ENCODE assay signal across 10 cellular contexts in the genomic region with DNA sequence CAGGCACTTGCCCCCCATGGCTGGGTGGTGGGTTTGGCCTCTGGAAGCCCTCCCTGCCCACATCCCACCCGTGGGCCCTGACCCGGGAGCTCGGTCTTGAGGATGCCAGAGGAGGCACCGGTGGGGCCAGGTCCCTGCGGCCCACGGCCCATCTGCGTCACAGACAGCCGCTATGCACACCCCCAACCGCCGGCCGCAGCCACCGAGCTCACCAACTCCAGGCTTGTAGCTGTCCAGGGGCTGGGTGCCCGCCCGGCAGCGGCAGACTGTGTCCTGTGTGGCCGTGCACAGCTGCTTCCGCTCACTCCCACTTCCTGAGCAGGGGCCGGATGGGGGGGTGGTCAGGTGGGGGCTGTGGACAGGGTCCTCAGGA. TPM values are rescaled to one million over a fixed set of nuclear protein-coding genes. Genes with fewer than 3 reads are reported as not detected.
DNase-seq lines count a peak whose midpoint lies in the region; ATAC-seq and TF ChIP-seq lines count a peak whose summit lies in the region.
"Had no signal": no experiment of that assay in that cellular context is flagged by ENCODE, and none has a peak within 500 bp of the region (broad histone marks: within the 10 kb centered on the region; RNA-seq: fewer than 3 reads in every experiment).

No MANE protein-coding gene starts in this region.

- H3K27ac ChIP-seq in aorta (ENCODE audit: low read depth in 1 of 2, low read length in 2 of 2), result no peak overlapping the region

- H3K27me3 Mint-ChIP-seq in activated naive CD4-positive, alpha-beta T cell treated with anti-CD3 and anti-CD28 coated beads for 36 hours (ENCODE audit: low read depth), result no peaks in the 10 kb centered on the region
- H3K27me3 Mint-ChIP-seq in endothelial cell (ENCODE audit: unreplicated experiment), result peaks cover 9% of the 10 kb centered on the region

- H3K36me3 ChIP-seq in aorta (ENCODE audit: control insufficient read depth in 1 of 2, insufficient read depth in 2 of 2, low read length in 1 of 2), result peaks cover 0 to 2% of the 10 kb centered on the region in 2 donors

- 68 to 72% methylated on average over 16 to 18 of the region's 18 CpGs for WGBS in aorta, 2 donors

- peaks cover 21% of the 10 kb centered on the region for H3K36me3 Mint-ChIP-seq in activated naive CD4-positive, alpha-beta T cell treated with anti-CD3 and anti-CD28 coated beads for 36 hours (ENCODE audit: low read depth)
- peaks cover 5% of the 10 kb centered on the region for H3K36me3 Mint-ChIP-seq in endothelial cell (ENCODE audit: low read depth, unreplicated experiment)

- no peaks in the 10 kb centered on the region for H3K27me3 ChIP-seq in aorta (ENCODE audit: control insufficient read depth in 1 of 2, insufficient read depth in 2 of 2, low read length in 1 of 2)

- no peak for TF ChIP-seq CTCF in endothelial cell (IDR thresholded peaks at IDR 0.05; ENCODE audit: unreplicated experiment)

- H3K9me3 ChIP-seq in aorta (ENCODE audit: control insufficient read depth, low read length), result no peaks in the 10 kb centered on the region

- CTCF ChIA-PET in activated naive CD4-positive, alpha-beta T cell treated with anti-CD3 and anti-CD28 coated beads for 36 hours (lab: Charles Lee), result interaction anchor here (1.6 kb wide), 1 partner anchor 91 kb away, joined by 4 read pairs; no protein-coding TSS in a partner anchor

- intact Hi-C loops in activated naive CD4-positive, alpha-beta T cell treated with anti-CD3 and anti-CD28 coated beads for 36 hours (cut with micrococcal nuclease), result no loop called here
- intact Hi-C loops in aorta (cut with DNase I), result no loop called here

- no peaks in the 10 kb centered on the region for H3K4me1 ChIP-seq in aorta (ENCODE audit: control insufficient read depth in 1 of 2, insufficient read depth in 2 of 2, low read length in 2 of 2)

- peak overlapping the region; percentile 74 for H3K4me3 Mint-ChIP-seq in activated naive CD4-positive, alpha-beta T cell treated with anti-CD3 and anti-CD28 coated beads for 36 hours
- H3K4me3 Mint-ChIP-seq in endothelial cell (ENCODE audit: unreplicated experiment), result no peak overlapping the region

- ATAC-seq in aorta (ENCODE audit: low FRiP score), result peak; percentile 3
- ATAC-seq in HG03025 (IDR thresholded peaks at IDR 0.05; ENCODE audit: low FRiP score, unreplicated experiment), result no peak
- no peak for ATAC-seq in GM19452 (IDR thresholded peaks at IDR 0.05; ENCODE audit: unreplicated experiment)

- peaks cover 50% of the 10 kb centered on the region for H3K4me1 Mint-ChIP-seq in activated naive CD4-positive, alpha-beta T cell treated with anti-CD3 and anti-CD28 coated beads for 36 hours (ENCODE audit: low read depth)
- H3K4me1 Mint-ChIP-seq in endothelial cell (ENCODE audit: unreplicated experiment), result no peaks in the 10 kb centered on the region

- H3K9me3 Mint-ChIP-seq in activated naive CD4-positive, alpha-beta T cell treated with anti-CD3 and anti-CD28 coated beads for 36 hours, result no peaks in the 10 kb centered on the region
- H3K9me3 Mint-ChIP-seq in endothelial cell (ENCODE audit: unreplicated experiment), result no peaks in the 10 kb centered on the region

- DNase-seq in stimulated activated naive CD4-positive, alpha-beta T cell treated with Interleukin-2 at 50 U/mL for 16 hours (lab: John Stamatoyannopoulos, UW), result peak; percentile 44
- DNase-seq in stimulated activated naive CD4-positive, alpha-beta T cell (lab: John Stamatoyannopoulos, UW), result no peak
- DNase-seq in activated naive CD4-positive, alpha-beta T cell treated with anti-CD3 and anti-CD28 coated beads for 36 hours, result peak; percentile 54
- peak; percentile 75 to 84 for DNase-seq in lung microvascular endothelial cell (ENCODE audit: low read depth in 2 of 2)
- DNase-seq in aorta, result peak; percentile 62 to 80
- DNase-seq in endothelial cell (ENCODE audit: low spot score), result no peak

- peak overlapping the region; percentile 30 for H3K27ac Mint-ChIP-seq in activated naive CD4-positive, alpha-beta T cell treated with anti-CD3 and anti-CD28 coated beads for 36 hours
- no peak overlapping the region for H3K27ac Mint-ChIP-seq in endothelial cell (ENCODE audit: unreplicated experiment)

- H3K4me3 ChIP-seq in aorta (ENCODE audit: low read length in 2 of 2), result no peak overlapping the region

RNA-seq across cellular contexts. Expression of a gene that starts 1.2 kb away (rescaled TPM):
- 100 to 1,000 TPM; 107 to 110 TPM for total RNA-seq in activated naive CD4-positive, alpha-beta T cell treated with anti-CD3 and anti-CD28 coated beads for 36 hours
- total RNA-seq in lung microvascular endothelial cell, result 1.5 and 4.2 TPM in 2 replicates
- 1 to 10 TPM; 1.6 to 3.5 TPM for total RNA-seq in aorta
- polyA plus RNA-seq in aorta, result 1 to 10 TPM in 1 of 2 donors, not detected in 1; 1.0 TPM
- total RNA-seq in endothelial cell (ENCODE audit: unreplicated experiment), result 0.80 TPM
- total RNA-seq: SK-MEL-5 had no signal
- polyA plus RNA-seq: keratinocyte had no signal

RNA-seq across cellular contexts. Expression of a gene that starts 6.4 kb away (rescaled TPM):
- 10 to 100 TPM; 30.7 to 31.0 TPM for total RNA-seq in activated naive CD4-positive, alpha-beta T cell treated with anti-CD3 and anti-CD28 coated beads for 36 hours
- total RNA-seq in lung microvascular endothelial cell (0.22 and 0.60 TPM in 2 replicates), aorta (1 to 10 TPM; 1.0 to 1.1 TPM), endothelial cell (ENCODE audit: unreplicated experiment) (not detected)
- polyA plus RNA-seq in aorta, result 1 to 10 TPM in 1 of 2 donors, not detected in 1; 1.3 TPM
- total RNA-seq: SK-MEL-5 had no signal

RNA-seq across cellular contexts. Expression of a gene that starts 19.0 kb away (rescaled TPM):
- total RNA-seq in activated naive CD4-positive, alpha-beta T cell treated with anti-CD3 and anti-CD28 coated beads for 36 hours, result 10 to 100 TPM; 74.7 to 79.5 TPM
- total RNA-seq in lung microvascular endothelial cell, result 59.3 and 93.5 TPM in 2 replicates
- total RNA-seq in aorta, result 100 to 1,000 TPM; 138 to 140 TPM
- 100 to 1,000 TPM in 1 of 2 donors, 10 to 100 TPM in 1; 73.3 to 158 TPM for polyA plus RNA-seq in aorta
- total RNA-seq in endothelial cell (ENCODE audit: unreplicated experiment), result 130 TPM

RNA-seq across cellular contexts. Expression of a gene that starts 19.3 kb away (rescaled TPM):
- total RNA-seq in activated naive CD4-positive, alpha-beta T cell treated with anti-CD3 and anti-CD28 coated beads for 36 hours, result 1 to 10 TPM; 8.7 to 9.9 TPM
- total RNA-seq in lung microvascular endothelial cell (14.8 and 30.4 TPM in 2 replicates), aorta (10 to 100 TPM; 11.3 to 12.8 TPM), endothelial cell (ENCODE audit: unreplicated experiment) (43.2 TPM)
- 1 to 10 TPM; 2.5 to 9.3 TPM for polyA plus RNA-seq in aorta

RNA-seq across cellular contexts. Expression of a gene that starts 33.8 kb away (rescaled TPM):
- 1 to 10 TPM; 6.0 to 7.8 TPM for total RNA-seq in activated naive CD4-positive, alpha-beta T cell treated with anti-CD3 and anti-CD28 coated beads for 36 hours
- total RNA-seq in lung microvascular endothelial cell (0.20 and 0.22 TPM in 2 replicates), aorta (1 to 10 TPM; 3.9 to 4.3 TPM), endothelial cell (ENCODE audit: unreplicated experiment) (0.69 TPM)
- 10 to 100 TPM in 1 of 2 donors, 1 to 10 TPM in 1; 3.4 to 10.0 TPM for polyA plus RNA-seq in aorta
- total RNA-seq: SK-MEL-5 had no signal

Comparison
In these comparisons a context has a peak if more than half of its experiments do, and no peak if none do; other contexts are left out.
1. DNase-seq: peak in stimulated activated naive CD4-positive, alpha-beta T cell treated with Interleukin-2 at 50 U/mL for 16 hours (single experiment), activated naive CD4-positive, alpha-beta T cell treated with anti-CD3 and anti-CD28 coated beads for 36 hours (single experiment), lung microvascular endothelial cell (2 of 2) and aorta (2 of 2); none in stimulated activated naive CD4-positive, alpha-beta T cell (0 of 6) and endothelial cell (single experiment).
2. RNA of a gene that starts 1.2 kb away (total RNA-seq): 107 to 110 TPM in activated naive CD4-positive, alpha-beta T cell treated with anti-CD3 and anti-CD28 coated beads for 36 hours; 1.5 to 4.2 TPM in lung microvascular endothelial cell, 1.6 to 3.5 TPM in aorta and 0.80 TPM in endothelial cell (single experiment); every median in the first group is over 10 times any median in the second.
3. RNA of a gene that starts 6.4 kb away (total RNA-seq): 30.7 to 31.0 TPM in activated naive CD4-positive, alpha-beta T cell treated with anti-CD3 and anti-CD28 coated beads for 36 hours; 1.0 to 1.1 TPM in aorta, 0.22 to 0.60 TPM in lung microvascular endothelial cell and not detected in endothelial cell (single experiment); every median in the first group is over 10 times any median in the second.